Comparison of ENCODE assay signal across 12 cellular contexts in the genomic region with DNA sequence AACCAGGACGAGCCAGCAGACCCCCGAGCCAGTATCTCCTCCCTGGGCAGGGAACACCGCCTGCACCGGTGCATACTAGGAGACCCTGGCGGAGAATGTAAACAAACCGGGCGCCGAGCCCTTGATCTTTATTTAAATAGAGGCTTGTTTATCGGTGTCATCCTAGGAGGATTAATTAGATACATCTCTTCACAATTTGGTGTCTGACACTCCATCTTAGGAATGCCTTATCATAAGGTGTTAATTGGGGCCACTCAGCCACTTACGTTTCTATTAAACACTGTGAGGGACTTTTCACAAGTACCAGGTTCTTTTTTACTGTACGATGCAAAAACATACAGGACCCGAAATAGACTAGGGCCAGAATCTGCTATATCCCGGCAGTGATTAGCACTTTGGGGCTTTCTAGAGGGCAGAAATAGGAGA. TPM values are rescaled to one million over a fixed set of nuclear protein-coding genes. Genes with fewer than 3 reads are reported as not detected.
A peak's percentile ranks its signal among the peaks of the same experiment; 100 is the strongest.
DNase-seq lines count a peak whose midpoint lies in the region; ATAC-seq and TF ChIP-seq lines count a peak whose summit lies in the region.
"Had no signal": no experiment of that assay in that cellular context is flagged by ENCODE, and none has a peak within 500 bp of the region (broad histone marks: within the 10 kb centered on the region; RNA-seq: fewer than 3 reads in every experiment).

No MANE protein-coding gene starts in this region.

- H3K4me3 ChIP-seq in fibroblast of lung (replicated peaks in 1 of 4; ENCODE audit: control extremely low read depth in 1 of 4, insufficient read depth in 1 of 4, low read depth in 3 of 4, low read length in 4 of 4), result peak overlapping the region; percentile 0 to 76 (median 66)
- H3K4me3 ChIP-seq in sigmoid colon, result peak overlapping the region in 3 of 4 donors; percentile 44 to 59 (median 52)
- H3K4me3 ChIP-seq: A549, K562 had no signal

- H3K9me3 ChIP-seq in fibroblast of lung (ENCODE audit: control insufficient read depth, insufficient read depth, low read depth, low read length) (no peaks in the 10 kb centered on the region), sigmoid colon (no peaks in the 10 kb centered on the region)
- H3K9me3 ChIP-seq: A549, testis had no signal

- ATAC-seq in HG03571 (IDR thresholded peaks at IDR 0.05; ENCODE audit: unreplicated experiment), result no peak
- ATAC-seq in left lobe of liver, result no peak
- no peak for ATAC-seq in GM18502 (IDR thresholded peaks at IDR 0.05; ENCODE audit: poor library complexity, unreplicated experiment)
- ATAC-seq: A549 had no signal

- H3K79me2 ChIP-seq in fibroblast of lung (ENCODE audit: control insufficient read depth, insufficient read depth, low read length), result no peaks in the 10 kb centered on the region

- DNase-seq in DMS53 (lab: John Stamatoyannopoulos, UW) (peak; percentile 11), DMS53 treated with DMSO at 0.1 percent for 48 hours (lab: John Stamatoyannopoulos, UW; ENCODE audit: unreplicated experiment) (no peak), NCI-H526 treated with DMSO at 0.1 percent for 48 hours (lab: John Stamatoyannopoulos, UW) (peak; percentile 6), fibroblast of lung (ENCODE audit: low read depth in 2 of 2) (no peak), sigmoid colon (no peak), left lobe of liver (ENCODE audit: low spot score) (no peak)
- DNase-seq: testis had no signal

- H3K27ac ChIP-seq in fibroblast of lung (ENCODE audit: insufficient read depth, low read length), result no peak overlapping the region
- no peak overlapping the region for H3K27ac ChIP-seq in sigmoid colon
- H3K27ac ChIP-seq: A549 had no signal

- intact Hi-C loops in sigmoid colon (cut with DNase I), result no loop called here

- H3K4me1 ChIP-seq in fibroblast of lung (ENCODE audit: control insufficient read depth, extremely low read depth, insufficient read depth, low read length) (peaks cover 3% of the 10 kb centered on the region), sigmoid colon (peaks cover 0 to 31% (median 24%) of the 10 kb centered on the region in 4 donors)

- no peaks in the 10 kb centered on the region for H4K20me1 ChIP-seq in fibroblast of lung (ENCODE audit: control insufficient read depth, extremely low read depth, insufficient read depth, low read length)

- no peak for TF ChIP-seq POLR2A in sigmoid colon (IDR thresholded peaks at IDR 0.05)

- no peak for TF ChIP-seq CTCF in fibroblast of lung (conservative IDR thresholded peaks at IDR 0.05 in 1 of 2, IDR thresholded peaks at IDR 0.05 in 1 of 2; ENCODE audit: low read depth in 1 of 2, low read length in 2 of 2)
- TF ChIP-seq CTCF in sigmoid colon (IDR thresholded peaks at IDR 0.05), result no peak

- no peak for TF ChIP-seq EP300 in sigmoid colon (IDR thresholded peaks at IDR 0.05)

- H3K27me3 ChIP-seq in fibroblast of lung (ENCODE audit: control insufficient read depth, insufficient read depth, low read length) (peaks cover 19% of the 10 kb centered on the region), sigmoid colon (peaks cover 21 to 70% (median 42%) of the 10 kb centered on the region in 3 donors)
- H3K27me3 ChIP-seq: testis had no signal

- H3K9ac ChIP-seq in fibroblast of lung (ENCODE audit: insufficient read depth, low read length), result no peak overlapping the region

- no peak overlapping the region for H2AFZ ChIP-seq in fibroblast of lung (ENCODE audit: low read length)

- H3K4me2 ChIP-seq in fibroblast of lung (ENCODE audit: extremely low read depth, insufficient read depth, low read length), result peak overlapping the region; percentile 97

- H3K36me3 ChIP-seq in fibroblast of lung (ENCODE audit: control insufficient read depth, insufficient read depth, low read length), result no peaks in the 10 kb centered on the region
- H3K36me3 ChIP-seq in sigmoid colon, result no peaks in the 10 kb centered on the region

- WGBS in sigmoid colon, 2 donors, result 3 to 7% methylated on average over 13 of the region's 13 CpGs

RNA-seq across cellular contexts. Expression of a gene that starts 8.0 kb away (rescaled TPM):
- under 0.01 TPM in 1 of 2 replicates, not detected in the other for total RNA-seq in fibroblast of lung
- polyA plus RNA-seq in fibroblast of lung, result 0.01 TPM in 1 of 2 replicates, not detected in the other
- not detected in 2 replicates for polyA plus RNA-seq in fibroblast of lung (2012)
- polyA minus RNA-seq in fibroblast of lung (ENCODE audit: low replicate concordance), result not detected in 2 replicates
- total RNA-seq in sigmoid colon, result not detected
- under 1 TPM in 2 of 3 donors, not detected in 1; 0.23 to 0.67 TPM for polyA plus RNA-seq in sigmoid colon
- total RNA-seq in left lobe of liver, result 0.08 TPM
- total RNA-seq: renal cortical epithelial cell had no signal
- polyA plus RNA-seq: K562 had no signal

Comparison
In these comparisons a context has a peak if more than half of its experiments do, and no peak if none do; other contexts are left out.
1. DNase-seq: peak in DMS53 (single experiment) and NCI-H526 treated with DMSO at 0.1 percent for 48 hours (single experiment); none in DMS53 treated with DMSO at 0.1 percent for 48 hours (single experiment), fibroblast of lung (0 of 2), sigmoid colon (single experiment) and left lobe of liver (single experiment).